Comparison of ENCODE assay signal across 1 cellular context in genomic region chr4:185395956-185396723, GRCh38.
TF ChIP-seq lines count a peak whose summit lies in the region.

No MANE protein-coding gene starts in this region.

TF ChIP-seq in K562, 482 proteins besides CTCF, POLR2A, EP300 and RAD21 (continued from another document and continues in another):
- no peak for TF ChIP-seq CHD7 (IDR thresholded peaks at IDR 0.05; ENCODE audit: low read depth, low read length)
- no peak for TF ChIP-seq BRF2 (IDR thresholded peaks at IDR 0.05; ENCODE audit: borderline replicate concordance, insufficient read depth, insufficient read length)
- no peak for TF ChIP-seq ZEB2 (IDR thresholded peaks at IDR 0.05)
- TF ChIP-seq ZBTB26 (CRISPR knock-in tag; IDR thresholded peaks at IDR 0.05) = no peak
- TF ChIP-seq MEIS2 (IDR thresholded peaks at IDR 0.05; ENCODE audit: partially characterized antibody) = peak; percentile 82
- no peak for TF ChIP-seq ZNF280A (IDR thresholded peaks at IDR 0.05; ENCODE audit: low read depth, partially characterized antibody)
- TF ChIP-seq DACH1 (IDR thresholded peaks at IDR 0.05; ENCODE audit: partially characterized antibody) = no peak
- TF ChIP-seq RCOR1 (IDR thresholded peaks at IDR 0.05; ENCODE audit: borderline replicate concordance in 1 of 2, low read depth in 2 of 2, low read length in 2 of 2) = no peak
- TF ChIP-seq KHSRP (IDR thresholded peaks at IDR 0.05) = peak; percentile 54; the same call in 1 of the 2 replicates
- no peak for TF ChIP-seq CGGBP1 (CRISPR knock-in tag; IDR thresholded peaks at IDR 0.05)
- TF ChIP-seq THRAP3 (IDR thresholded peaks at IDR 0.05; ENCODE audit: borderline replicate concordance) = no peak
- no peak for TF ChIP-seq ZNF512 (tag; IDR thresholded peaks at IDR 0.05)
- TF ChIP-seq ZNF830 (CRISPR knock-in tag; IDR thresholded peaks at IDR 0.05) = peak; percentile 89; the same call in 1 of the 2 replicates
- TF ChIP-seq DEAF1 (CRISPR knock-in tag; IDR thresholded peaks at IDR 0.05) = no peak
- no peak for TF ChIP-seq MCM5 (IDR thresholded peaks at IDR 0.05; ENCODE audit: low read depth)
- peak; percentile 27 to 79; a peak in 3 of 4 replicates for TF ChIP-seq TEAD1 (CRISPR knock-in tag; IDR thresholded peaks at IDR 0.05)
- no peak for TF ChIP-seq RERE (CRISPR knock-in tag; IDR thresholded peaks at IDR 0.05; ENCODE audit: borderline replicate concordance)
- no peak for TF ChIP-seq ZNF277 (CRISPR knock-in tag; IDR thresholded peaks at IDR 0.05; ENCODE audit: borderline replicate concordance)
- TF ChIP-seq FOXK2 (conservative IDR thresholded peaks at IDR 0.05 in 1 of 2, IDR thresholded peaks at IDR 0.05 in 1 of 2; ENCODE audit: low read depth in 2 of 2) = peak; percentile 97 to 98; a peak in 3 of 4 replicates
- no peak for TF ChIP-seq ZKSCAN8 (CRISPR knock-in tag; IDR thresholded peaks at IDR 0.05)
- TF ChIP-seq MEF2D (tag; conservative IDR thresholded peaks at IDR 0.05; ENCODE audit: low read depth) = no peak
- TF ChIP-seq HCFC1 (IDR thresholded peaks at IDR 0.05; ENCODE audit: low read depth, low read length) = peak; percentile 23; the same call in 1 of the 2 replicates
- TF ChIP-seq MTA1 (IDR thresholded peaks at IDR 0.05; ENCODE audit: borderline replicate concordance) = peak; percentile 88
- peak; percentile 76; the same call in 1 of the 2 replicates for TF ChIP-seq GATAD2B (IDR thresholded peaks at IDR 0.05; ENCODE audit: borderline replicate concordance)
